Comparison of ENCODE assay signal across 17 cellular contexts in the genomic region with DNA sequence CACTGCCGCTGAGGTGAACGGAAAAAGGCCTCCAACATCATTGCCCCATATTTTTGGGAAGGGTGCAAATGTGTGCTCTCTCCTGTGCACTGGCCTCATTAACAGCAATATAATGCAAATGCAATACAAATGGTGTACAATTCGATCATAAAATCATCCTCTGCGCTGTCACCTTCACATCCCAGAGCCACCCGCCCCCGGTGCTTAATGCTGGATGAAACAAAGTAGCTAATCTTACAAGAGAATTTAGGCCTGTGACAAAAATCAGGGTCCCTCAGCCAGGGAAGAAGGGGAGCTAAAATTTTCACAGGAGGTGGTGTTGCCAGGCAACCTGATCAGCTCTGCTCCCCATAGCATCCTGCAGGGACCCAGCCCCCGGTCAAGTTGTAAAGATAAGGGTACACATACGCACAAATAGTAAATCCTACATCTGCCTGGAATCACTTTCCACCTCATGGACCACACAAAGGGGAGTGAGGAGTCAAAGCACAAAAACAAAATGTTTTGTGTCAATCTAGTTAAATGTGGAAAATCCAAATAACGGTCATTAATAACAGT. TPM values are rescaled to one million over a fixed set of nuclear protein-coding genes. Genes with fewer than 3 reads are reported as not detected.
"Had no signal": no experiment of that assay in that cellular context is flagged by ENCODE, and none has a peak within 500 bp of the region (broad histone marks: within the 10 kb centered on the region; RNA-seq: fewer than 3 reads in every experiment).

No MANE protein-coding gene starts in this region.

- H3K27ac ChIP-seq: brain microvascular endothelial cell, colonic mucosa, lower lobe of right lung, right lobe of liver, thoracic aorta had no signal

- ATAC-seq: activated CD8-positive, alpha-beta T cell treated with anti-CD3 and anti-CD28 coated beads for 36 hours; lower lobe of right lung; naive thymus-derived CD8-positive, alpha-beta T cell; right lobe of liver had no signal

- H3K4me3 ChIP-seq: colonic mucosa, lower lobe of right lung, right lobe of liver, smooth muscle cell, thoracic aorta had no signal

- H3K36me3 ChIP-seq: brain microvascular endothelial cell, colonic mucosa, lower lobe of right lung, right lobe of liver, thoracic aorta had no signal

- H3K9me3 ChIP-seq: colonic mucosa, lower lobe of right lung, right lobe of liver, thoracic aorta had no signal

- H3K27me3 ChIP-seq: brain microvascular endothelial cell, colonic mucosa, right lobe of liver had no signal

- DNase-seq: activated CD4-positive, alpha-beta T cell treated with anti-CD3 and anti-CD28 coated beads, Interleukin-2, amount 10 ng/mL, durations not matched to agents 24 days and 14 days; activated CD4-positive, CD25-positive, alpha-beta regulatory T cell; activated CD8-positive, alpha-beta T cell treated with anti-CD3 and anti-CD28 coated beads for 36 hours; activated naive CD4-positive, alpha-beta T cell treated with Interleukin-2 at 50 U/mL for 16 hours; activated naive CD8-positive, alpha-beta T cell treated with anti-CD3 and anti-CD28 coated beads, Interleukin-2, amount 10 ng/mL, durations not matched to agents 7 days and 5 days; activated T-cell treated with anti-CD3 and anti-CD28 coated beads, Interleukin-2, amount 50 U/mL, for 24 hours; brain microvascular endothelial cell; colonic mucosa; foreskin melanocyte; lower lobe of right lung; naive thymus-derived CD8-positive, alpha-beta T cell; stimulated activated CD4-positive, alpha-beta T cell treated with anti-CD3 and anti-CD28 coated beads, Interleukin-4, amount 100 ng/mL, for 1 hour had no signal

RNA-seq across cellular contexts. Expression of a gene that starts 3.7 kb away (rescaled TPM):
- total RNA-seq: activated T-helper 2 cell treated with anti-CD3 and anti-CD28 coated beads, Interferon-gamma antibody, Interleukin-2, Interleukin-4, amounts not matched to agents 10 μg/mL and 5 μg/mL and 100 μg/mL, durations not matched to agents 14 hours and 24 hours and 36 hours; T-helper 2 cell treated with Interferon-gamma antibody and Interleukin-4, amounts not matched to agents 100 ng/mL and 5 ng/mL, for 36 hours had no signal
